8 cellular contexts compared by ENCODE assay signal in the genomic region with DNA sequence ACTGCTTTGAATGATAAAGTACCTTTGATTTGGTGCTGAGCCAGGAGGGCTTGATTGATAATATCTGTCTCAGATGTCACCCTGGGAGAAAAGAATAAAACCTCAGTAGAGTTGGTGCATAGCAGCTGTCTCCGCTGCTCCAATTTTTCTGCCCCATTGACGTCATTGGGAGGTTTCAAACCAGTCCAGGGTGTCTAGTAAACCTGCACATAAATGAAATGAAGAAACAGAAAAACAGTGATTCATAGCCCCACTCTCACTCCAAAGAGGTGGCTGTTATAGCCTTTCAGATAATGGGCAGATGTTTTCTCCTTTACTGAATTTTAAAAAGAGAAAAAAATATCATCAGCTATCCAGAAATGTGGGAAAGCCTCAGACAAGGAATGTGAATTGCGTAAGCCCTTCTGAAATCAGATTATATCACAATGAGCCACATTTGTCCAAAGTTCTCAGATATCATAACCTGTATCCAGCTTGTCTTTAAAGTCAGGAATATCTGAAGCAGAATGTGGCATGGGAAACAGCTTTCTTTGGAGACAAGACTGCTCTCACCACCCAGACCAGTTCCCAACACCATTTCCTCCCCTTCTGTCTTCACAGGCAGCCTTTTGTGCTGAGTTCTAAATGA.
DNase-seq lines count a peak whose midpoint lies in the region; ATAC-seq and TF ChIP-seq lines count a peak whose summit lies in the region.

No MANE protein-coding gene starts in this region.

- H4K20me1 ChIP-seq in HCT116 (ENCODE audit: insufficient read depth), result no peaks in the 10 kb centered on the region

- ATAC-seq in HCT116, result no peak
- ATAC-seq in SK-N-SH treated with all-trans-retinoic acid at 6 μM for 48 hours, result peak; percentile 96
- no peak for ATAC-seq in HG03135 (IDR thresholded peaks at IDR 0.05; ENCODE audit: unreplicated experiment)

- TF ChIP-seq CTCF in HCT116 (IDR thresholded peaks at IDR 0.05 in 2 of 3, conservative IDR thresholded peaks at IDR 0.05 in 1 of 3; ENCODE audit: borderline replicate concordance in 1 of 3, insufficient read depth in 1 of 3, low read depth in 2 of 3, low read length in 2 of 3) (no peak), dorsolateral prefrontal cortex (IDR thresholded peaks at IDR 0.05 in 54 of 56, conservative IDR thresholded peaks at IDR 0.05 in 2 of 56; ENCODE audit: low read depth in 1 of 56, partially characterized antibody in 56 of 56) (no peak)

- no peak overlapping the region for H3K27ac ChIP-seq in HCT116 (ENCODE audit: low read depth, low read length)
- peak overlapping the region in 54 of 59 donors; percentile 9 to 82 (median 60) for H3K27ac ChIP-seq in dorsolateral prefrontal cortex

- H3K36me3 ChIP-seq in HCT116 (ENCODE audit: control insufficient read depth in 1 of 2, insufficient read depth in 2 of 2, low read length in 2 of 2), result no peaks in the 10 kb centered on the region

- H3K9me3 ChIP-seq in HCT116 (ENCODE audit: control insufficient read depth in 1 of 2, insufficient read depth in 1 of 2, low read depth in 1 of 2, low read length in 2 of 2), result no peaks in the 10 kb centered on the region

- CTCF ChIA-PET in HCT116 (lab: Charles Lee), result no interaction called here

- no peaks in the 10 kb centered on the region for H3K27me3 ChIP-seq in HCT116 (ENCODE audit: insufficient read depth, low read length)
- no peaks in the 10 kb centered on the region for H3K27me3 ChIP-seq in dorsolateral prefrontal cortex

- DNase-seq in HCT116 (ENCODE audit: low read depth, low spot score), result no peak
- no peak for DNase-seq in dorsolateral prefrontal cortex
- DNase-seq in stimulated activated CD4-positive, alpha-beta T cell treated with anti-CD3 and anti-CD28 coated beads, Interleukin-1b, Interleukin-23, amount 100 ng/mL, for 24 hours (ENCODE audit: low read depth in 4 of 4, low spot score in 1 of 4), result peak in 3 of 4 experiments; percentile 2 to 36 (median 5)
- DNase-seq in COLO668 (lab: John Stamatoyannopoulos, UW; ENCODE audit: unreplicated experiment), result no peak
- DNase-seq in hippocampal formation (lab: John Stamatoyannopoulos, UW), result no peak
- no peak for DNase-seq in kidney glomerular epithelial cell (lab: John Stamatoyannopoulos, UW)

- H3K4me2 ChIP-seq in HCT116 (ENCODE audit: low read length), result no peak overlapping the region

- H3K9me2 ChIP-seq in HCT116 (ENCODE audit: insufficient read depth), result no peaks in the 10 kb centered on the region

- no peak overlapping the region for H2AFZ ChIP-seq in HCT116 (ENCODE audit: low read depth, low read length, poor library complexity, severe bottlenecking)

- no peak for TF ChIP-seq RAD21 in HCT116 (IDR thresholded peaks at IDR 0.05; ENCODE audit: low read depth)

- H3K4me3 ChIP-seq in HCT116 (replicated peaks in 1 of 2; ENCODE audit: low read depth in 1 of 2, low read length in 2 of 2) (no peak overlapping the region), dorsolateral prefrontal cortex (peak overlapping the region in 6 of 59 donors; percentile 1 to 21 (median 6))

- RAD21 ChIA-PET in HCT116 (lab: Charles Lee; ENCODE audit: low non-redundant PET in 1 of 2, low total read pairs in 2 of 2, uncharacterized antibody in 2 of 2, unreplicated experiment in 2 of 2), result no interaction called here

- H3K4me1 ChIP-seq in HCT116 (ENCODE audit: control insufficient read depth in 1 of 2, insufficient read depth in 2 of 2, low read length in 2 of 2), result no peaks in the 10 kb centered on the region

- intact Hi-C loops in HCT116 (cut with micrococcal nuclease) (no loop called here), dorsolateral prefrontal cortex (cut with DNase I) (no loop called here)

- H3K79me2 ChIP-seq in HCT116 (ENCODE audit: insufficient read depth, low read length), result no peaks in the 10 kb centered on the region

- TF ChIP-seq POLR2A in HCT116 (IDR thresholded peaks at IDR 0.05; ENCODE audit: borderline replicate concordance, extremely low read depth, insufficient read depth, insufficient read length), result no peak

- POLR2A ChIA-PET in HCT116 (lab: Charles Lee), result no interaction called here

- H3K9ac ChIP-seq in HCT116 (ENCODE audit: low read length), result no peak overlapping the region

- no TSS peak for BruUV-seq in HCT116 (replicated peaks; lab: Mats Ljungman, UMichigan)

TF ChIP-seq in HCT116, 20 proteins besides CTCF, POLR2A, EP300 and RAD21:
- TF ChIP-seq SP1 (IDR thresholded peaks at IDR 0.05; ENCODE audit: low read depth), result no peak
- TF ChIP-seq CEBPB (IDR thresholded peaks at IDR 0.05; ENCODE audit: low read depth), result 0 out of 2 replicates have a peak, but pooled peaks have one; percentile 44
- no peak for TF ChIP-seq FOSL1 (IDR thresholded peaks at IDR 0.05; ENCODE audit: low read depth)
- TF ChIP-seq CBX3 (IDR thresholded peaks at IDR 0.05; ENCODE audit: low read depth), result no peak
- no peak for TF ChIP-seq EZH2phosphoT487 (IDR thresholded peaks at IDR 0.05; ENCODE audit: borderline replicate concordance)
- no peak for TF ChIP-seq YY1 (IDR thresholded peaks at IDR 0.05; ENCODE audit: extremely low read depth, insufficient replicate concordance, low read depth, low read length)
- TF ChIP-seq, protein P1, sequence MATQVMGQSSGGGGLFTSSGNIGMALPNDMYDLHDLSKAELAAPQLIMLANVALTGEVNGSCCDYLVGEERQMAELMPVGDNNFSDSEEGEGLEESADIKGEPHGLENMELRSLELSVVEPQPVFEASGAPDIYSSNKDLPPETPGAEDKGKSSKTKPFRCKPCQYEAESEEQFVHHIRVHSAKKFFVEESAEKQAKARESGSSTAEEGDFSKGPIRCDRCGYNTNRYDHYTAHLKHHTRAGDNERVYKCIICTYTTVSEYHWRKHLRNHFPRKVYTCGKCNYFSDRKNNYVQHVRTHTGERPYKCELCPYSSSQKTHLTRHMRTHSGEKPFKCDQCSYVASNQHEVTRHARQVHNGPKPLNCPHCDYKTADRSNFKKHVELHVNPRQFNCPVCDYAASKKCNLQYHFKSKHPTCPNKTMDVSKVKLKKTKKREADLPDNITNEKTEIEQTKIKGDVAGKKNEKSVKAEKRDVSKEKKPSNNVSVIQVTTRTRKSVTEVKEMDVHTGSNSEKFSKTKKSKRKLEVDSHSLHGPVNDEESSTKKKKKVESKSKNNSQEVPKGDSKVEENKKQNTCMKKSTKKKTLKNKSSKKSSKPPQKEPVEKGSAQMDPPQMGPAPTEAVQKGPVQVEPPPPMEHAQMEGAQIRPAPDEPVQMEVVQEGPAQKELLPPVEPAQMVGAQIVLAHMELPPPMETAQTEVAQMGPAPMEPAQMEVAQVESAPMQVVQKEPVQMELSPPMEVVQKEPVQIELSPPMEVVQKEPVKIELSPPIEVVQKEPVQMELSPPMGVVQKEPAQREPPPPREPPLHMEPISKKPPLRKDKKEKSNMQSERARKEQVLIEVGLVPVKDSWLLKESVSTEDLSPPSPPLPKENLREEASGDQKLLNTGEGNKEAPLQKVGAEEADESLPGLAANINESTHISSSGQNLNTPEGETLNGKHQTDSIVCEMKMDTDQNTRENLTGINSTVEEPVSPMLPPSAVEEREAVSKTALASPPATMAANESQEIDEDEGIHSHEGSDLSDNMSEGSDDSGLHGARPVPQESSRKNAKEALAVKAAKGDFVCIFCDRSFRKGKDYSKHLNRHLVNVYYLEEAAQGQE (IDR thresholded peaks at IDR 0.05; ENCODE audit: low read depth), result no peak
- TF ChIP-seq, protein P2, sequence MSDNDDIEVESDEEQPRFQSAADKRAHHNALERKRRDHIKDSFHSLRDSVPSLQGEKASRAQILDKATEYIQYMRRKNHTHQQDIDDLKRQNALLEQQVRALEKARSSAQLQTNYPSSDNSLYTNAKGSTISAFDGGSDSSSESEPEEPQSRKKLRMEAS (IDR thresholded peaks at IDR 0.05), result no peak
- no peak for TF ChIP-seq JUND (IDR thresholded peaks at IDR 0.05)
TF ChIP-seq in HCT116: peak in this region for 1.

TF ChIP-seq in SK-N-SH treated with all-trans-retinoic acid at 6 μM for 48 hours, 23 proteins besides CTCF, POLR2A, EP300 and RAD21 (continues in another document):
- TF ChIP-seq ZFP3 (CRISPR knock-in tag; IDR thresholded peaks at IDR 0.05) (peak; percentile 81; the same call in 1 of the 2 replicates), ISL1 (CRISPR knock-in tag; IDR thresholded peaks at IDR 0.05) (peak; percentile 94), PPARA (CRISPR knock-in tag; IDR thresholded peaks at IDR 0.05; ENCODE audit: borderline replicate concordance) (no peak), OSR1 (CRISPR knock-in tag; IDR thresholded peaks at IDR 0.05) (no peak), ARNTL (CRISPR knock-in tag; IDR thresholded peaks at IDR 0.05; ENCODE audit: borderline replicate concordance, low read depth) (no peak), ZNF565 (CRISPR knock-in tag; conservative IDR thresholded peaks at IDR 0.05; ENCODE audit: low read depth) (no peak), ZC3H10 (CRISPR knock-in tag; IDR thresholded peaks at IDR 0.05) (peak; percentile 93), TCF4 (CRISPR knock-in tag; IDR thresholded peaks at IDR 0.05; ENCODE audit: borderline replicate concordance) (peak; percentile 87; the same call in 1 of the 2 replicates), ZNF70 (CRISPR knock-in tag; IDR thresholded peaks at IDR 0.05) (no peak), ZFP30 (CRISPR knock-in tag; IDR thresholded peaks at IDR 0.05) (no peak)
- TF ChIP-seq, protein P3, sequence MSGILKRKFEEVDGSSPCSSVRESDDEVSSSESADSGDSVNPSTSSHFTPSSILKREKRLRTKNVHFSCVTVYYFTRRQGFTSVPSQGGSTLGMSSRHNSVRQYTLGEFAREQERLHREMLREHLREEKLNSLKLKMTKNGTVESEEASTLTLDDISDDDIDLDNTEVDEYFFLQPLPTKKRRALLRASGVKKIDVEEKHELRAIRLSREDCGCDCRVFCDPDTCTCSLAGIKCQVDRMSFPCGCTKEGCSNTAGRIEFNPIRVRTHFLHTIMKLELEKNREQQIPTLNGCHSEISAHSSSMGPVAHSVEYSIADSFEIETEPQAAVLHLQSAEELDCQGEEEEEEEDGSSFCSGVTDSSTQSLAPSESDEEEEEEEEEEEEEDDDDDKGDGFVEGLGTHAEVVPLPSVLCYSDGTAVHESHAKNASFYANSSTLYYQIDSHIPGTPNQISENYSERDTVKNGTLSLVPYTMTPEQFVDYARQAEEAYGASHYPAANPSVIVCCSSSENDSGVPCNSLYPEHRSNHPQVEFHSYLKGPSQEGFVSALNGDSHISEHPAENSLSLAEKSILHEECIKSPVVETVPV (CRISPR knock-in tag; IDR thresholded peaks at IDR 0.05), result peak; percentile 94
- TF ChIP-seq, protein P4, sequence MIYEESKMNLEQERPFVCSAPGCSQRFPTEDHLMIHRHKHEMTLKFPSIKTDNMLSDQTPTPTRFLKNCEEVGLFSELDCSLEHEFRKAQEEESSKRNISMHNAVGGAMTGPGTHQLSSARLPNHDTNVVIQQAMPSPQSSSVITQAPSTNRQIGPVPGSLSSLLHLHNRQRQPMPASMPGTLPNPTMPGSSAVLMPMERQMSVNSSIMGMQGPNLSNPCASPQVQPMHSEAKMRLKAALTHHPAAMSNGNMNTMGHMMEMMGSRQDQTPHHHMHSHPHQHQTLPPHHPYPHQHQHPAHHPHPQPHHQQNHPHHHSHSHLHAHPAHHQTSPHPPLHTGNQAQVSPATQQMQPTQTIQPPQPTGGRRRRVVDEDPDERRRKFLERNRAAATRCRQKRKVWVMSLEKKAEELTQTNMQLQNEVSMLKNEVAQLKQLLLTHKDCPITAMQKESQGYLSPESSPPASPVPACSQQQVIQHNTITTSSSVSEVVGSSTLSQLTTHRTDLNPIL (CRISPR knock-in tag; IDR thresholded peaks at IDR 0.05; ENCODE audit: low read depth), result peak; percentile 92

Comparison
In these comparisons a context has a peak if more than half of its experiments do, and no peak if none do; other contexts are left out.
1. DNase-seq: peak in stimulated activated CD4-positive, alpha-beta T cell treated with anti-CD3 and anti-CD28 coated beads, Interleukin-1b, Interleukin-23, amount 100 ng/mL, for 24 hours (3 of 4); none in HCT116 (single experiment), dorsolateral prefrontal cortex (0 of 10), COLO668 (single experiment), hippocampal formation (0 of 2) and kidney glomerular epithelial cell (single experiment).